1 cellular context compared by ENCODE assay signal in the genomic region with DNA sequence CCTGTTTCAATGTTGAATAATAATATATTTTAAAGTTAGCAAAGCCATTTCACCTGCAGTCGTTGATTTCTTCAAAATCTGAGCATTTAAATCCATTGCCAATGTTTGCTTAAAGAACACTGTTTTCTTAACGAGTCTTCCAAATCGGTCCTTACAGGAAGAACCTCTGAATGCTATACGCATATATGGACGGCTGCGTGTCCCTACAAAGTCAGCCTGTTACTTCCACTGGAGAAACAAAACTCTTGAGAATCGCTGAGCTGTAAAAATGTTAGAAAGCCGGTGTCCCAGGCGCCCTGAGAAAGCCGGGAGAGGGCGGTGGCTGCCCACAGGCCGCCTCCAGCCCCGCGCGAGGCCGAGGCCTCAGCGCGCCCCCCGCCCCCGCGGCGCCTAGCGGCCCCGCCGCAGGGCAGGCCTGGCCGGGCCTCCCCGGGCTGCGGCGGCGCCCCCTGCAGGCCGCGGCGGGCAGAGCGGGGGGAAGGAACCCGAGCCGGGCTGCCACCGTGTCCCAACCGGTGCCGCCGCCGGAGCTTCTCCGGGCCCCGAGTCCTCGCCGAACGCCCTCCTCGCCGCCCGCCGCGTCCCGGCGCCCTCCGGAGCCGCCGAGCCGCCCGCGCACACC.
TF ChIP-seq lines count a peak whose summit lies in the region.

FHIP2A (plus strand) TSS at position 488 of the 622 bp plus-strand sequence. CDS start 299 bp downstream, outside the sequence.

TF ChIP-seq in GM12878, 131 proteins besides CTCF, POLR2A, EP300 and RAD21 (continued from another document):
- no peak for TF ChIP-seq IRF5 (IDR thresholded peaks at IDR 0.05; ENCODE audit: borderline replicate concordance)
- peak; percentile 99 for TF ChIP-seq SMARCA5 (IDR thresholded peaks at IDR 0.05)
- no peak for TF ChIP-seq KLF5 (IDR thresholded peaks at IDR 0.05; ENCODE audit: partially characterized antibody)
- TF ChIP-seq ZNF384 (IDR thresholded peaks at IDR 0.05; ENCODE audit: borderline replicate concordance, low read depth, low read length), result no peak
- peak; percentile 72; the same call in 1 of the 2 replicates for TF ChIP-seq YY1 (IDR thresholded peaks at IDR 0.05; ENCODE audit: low read depth, low read length)
- TF ChIP-seq RB1 (IDR thresholded peaks at IDR 0.05; ENCODE audit: borderline replicate concordance), result peak; percentile 17; the same call in 1 of the 2 replicates
- no peak for TF ChIP-seq ESRRA (IDR thresholded peaks at IDR 0.05; ENCODE audit: low read length)
- no peak for TF ChIP-seq SPI1 (IDR thresholded peaks at IDR 0.05; ENCODE audit: borderline replicate concordance, insufficient read depth, low read depth, low read length)
- TF ChIP-seq SUZ12 (IDR thresholded peaks at IDR 0.05; ENCODE audit: unreplicated experiment), result no peak
- 0 out of 2 replicates have a peak, but pooled peaks have one; percentile 12 for TF ChIP-seq DPF2 (IDR thresholded peaks at IDR 0.05)
- TF ChIP-seq, protein P1, sequence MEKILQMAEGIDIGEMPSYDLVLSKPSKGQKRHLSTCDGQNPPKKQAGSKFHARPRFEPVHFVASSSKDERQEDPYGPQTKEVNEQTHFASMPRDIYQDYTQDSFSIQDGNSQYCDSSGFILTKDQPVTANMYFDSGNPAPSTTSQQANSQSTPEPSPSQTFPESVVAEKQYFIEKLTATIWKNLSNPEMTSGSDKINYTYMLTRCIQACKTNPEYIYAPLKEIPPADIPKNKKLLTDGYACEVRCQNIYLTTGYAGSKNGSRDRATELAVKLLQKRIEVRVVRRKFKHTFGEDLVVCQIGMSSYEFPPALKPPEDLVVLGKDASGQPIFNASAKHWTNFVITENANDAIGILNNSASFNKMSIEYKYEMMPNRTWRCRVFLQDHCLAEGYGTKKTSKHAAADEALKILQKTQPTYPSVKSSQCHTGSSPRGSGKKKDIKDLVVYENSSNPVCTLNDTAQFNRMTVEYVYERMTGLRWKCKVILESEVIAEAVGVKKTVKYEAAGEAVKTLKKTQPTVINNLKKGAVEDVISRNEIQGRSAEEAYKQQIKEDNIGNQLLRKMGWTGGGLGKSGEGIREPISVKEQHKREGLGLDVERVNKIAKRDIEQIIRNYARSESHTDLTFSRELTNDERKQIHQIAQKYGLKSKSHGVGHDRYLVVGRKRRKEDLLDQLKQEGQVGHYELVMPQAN (conservative IDR thresholded peaks at IDR 0.05), result 0 out of 2 replicates have a peak, but pooled peaks have one; percentile 49
- TF ChIP-seq EGR1 (IDR thresholded peaks at IDR 0.05; ENCODE audit: borderline replicate concordance in 1 of 2, low read depth in 2 of 2, low read length in 2 of 2), result peak in 1 of 2 experiments; percentile 96; a peak in 2 of 3 replicates
- 0 out of 2 replicates have a peak, but pooled peaks have one; percentile 10 for TF ChIP-seq ZSCAN29 (IDR thresholded peaks at IDR 0.05)
- peak; percentile 80 for TF ChIP-seq IKZF1 (conservative IDR thresholded peaks at IDR 0.05)
- TF ChIP-seq BHLHE40 (IDR thresholded peaks at IDR 0.05; ENCODE audit: borderline replicate concordance in 1 of 2, low read depth in 2 of 2, low read length in 1 of 2), result peak in 1 of 2 experiments; percentile 46; a peak in 1 of 4 replicates
- 0 out of 2 replicates have a peak, but pooled peaks have one; percentile 43 for TF ChIP-seq TCF12 (IDR thresholded peaks at IDR 0.05; ENCODE audit: low read depth, low read length)
- TF ChIP-seq ZNF217 (IDR thresholded peaks at IDR 0.05), result peak; percentile 55; the same call in 1 of the 2 replicates
- TF ChIP-seq RFX5 (IDR thresholded peaks at IDR 0.05; ENCODE audit: low read depth, low read length), result no peak
